In the genomic region with DNA sequence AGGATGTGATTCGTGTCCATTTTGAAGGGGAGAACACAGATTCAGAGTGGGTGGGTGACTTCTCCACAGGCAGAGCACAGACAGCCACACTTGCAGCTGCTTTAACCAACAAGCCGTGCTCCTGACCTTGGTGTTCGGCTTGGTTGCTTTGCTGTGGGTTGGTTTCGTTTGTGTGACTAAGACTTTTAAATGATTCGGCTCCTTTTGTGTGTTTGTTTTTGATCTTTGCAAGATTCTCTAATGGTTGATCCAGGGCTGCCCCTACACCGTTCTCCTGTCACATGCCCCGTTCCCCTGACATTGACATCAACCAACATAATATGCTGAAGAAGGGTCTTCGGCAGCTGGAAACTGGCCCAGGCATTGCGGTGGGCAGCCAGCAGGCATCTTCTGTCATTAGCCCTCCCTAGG, we compare ENCODE assay signal across 8 cellular contexts.
A peak's percentile ranks its signal among the peaks of the same experiment; 100 is the strongest.
DNase-seq lines count a peak whose midpoint lies in the region; ATAC-seq and TF ChIP-seq lines count a peak whose summit lies in the region.

No MANE protein-coding gene starts in this region.

- intact Hi-C loops in aorta (cut with DNase I), result loop anchor here in 1 of 2 donors (10.0 kb wide), 1 partner anchor 225 kb away; no protein-coding TSS in a partner anchor

- H3K9me3 Mint-ChIP-seq in osteocyte (ENCODE audit: unreplicated experiment), result no peaks in the 10 kb centered on the region
- no peaks in the 10 kb centered on the region for H3K9me3 Mint-ChIP-seq in natural killer cell treated with Interleukin-12 subunit alpha and Interleukin-12 subunit beta and Interleukin-15 and Interleukin-18, amount 100 ng/mL, for 72 hours

- peaks cover 51% of the 10 kb centered on the region for H3K4me1 Mint-ChIP-seq in osteocyte (ENCODE audit: unreplicated experiment)
- H3K4me1 Mint-ChIP-seq in natural killer cell treated with Interleukin-12 subunit alpha and Interleukin-12 subunit beta and Interleukin-15 and Interleukin-18, amount 100 ng/mL, for 72 hours (ENCODE audit: low read depth in 2 of 2), result peaks cover 0 to 5% of the 10 kb centered on the region in 2 donors

- H3K27me3 ChIP-seq in SJCRH30, result no peaks in the 10 kb centered on the region
- no peaks in the 10 kb centered on the region for H3K27me3 ChIP-seq in aorta (ENCODE audit: control insufficient read depth in 1 of 2, insufficient read depth in 2 of 2, low read length in 1 of 2)

- H3K27ac ChIP-seq in SJCRH30 (no peak overlapping the region), aorta (ENCODE audit: low read depth in 1 of 2, low read length in 2 of 2) (no peak overlapping the region)

- H3K4me1 ChIP-seq in SJCRH30 (peaks cover 2% of the 10 kb centered on the region; the same call in 1 of the 2 replicates), aorta (ENCODE audit: control insufficient read depth in 1 of 2, insufficient read depth in 2 of 2, low read length in 2 of 2) (no peaks in the 10 kb centered on the region)

- no peak for TF ChIP-seq POLR2A in GM18505 (IDR thresholded peaks at IDR 0.05; ENCODE audit: borderline replicate concordance, extremely low read depth, insufficient read depth, insufficient read length)

- 74 to 85% methylated on average over 9 of the region's 9 CpGs for WGBS in aorta, 2 donors

- no peaks in the 10 kb centered on the region for H3K27me3 Mint-ChIP-seq in osteocyte (ENCODE audit: unreplicated experiment)
- H3K27me3 Mint-ChIP-seq in natural killer cell treated with Interleukin-12 subunit alpha and Interleukin-12 subunit beta and Interleukin-15 and Interleukin-18, amount 100 ng/mL, for 72 hours, result peaks cover 0 to 21% of the 10 kb centered on the region in 2 donors

- H3K9me3 ChIP-seq in SJCRH30 (replicated peaks) (no peaks in the 10 kb centered on the region), aorta (ENCODE audit: control insufficient read depth, low read length) (no peaks in the 10 kb centered on the region)

- H3K27ac Mint-ChIP-seq in osteocyte (ENCODE audit: unreplicated experiment), result peak overlapping the region; percentile 58
- H3K27ac Mint-ChIP-seq in natural killer cell treated with Interleukin-12 subunit alpha and Interleukin-12 subunit beta and Interleukin-15 and Interleukin-18, amount 100 ng/mL, for 72 hours, result no peak overlapping the region

- no peak for TF ChIP-seq CTCF in osteocyte (IDR thresholded peaks at IDR 0.05)

- no peaks in the 10 kb centered on the region for H3K36me3 Mint-ChIP-seq in osteocyte (ENCODE audit: unreplicated experiment)
- H3K36me3 Mint-ChIP-seq in natural killer cell treated with Interleukin-12 subunit alpha and Interleukin-12 subunit beta and Interleukin-15 and Interleukin-18, amount 100 ng/mL, for 72 hours, result no peaks in the 10 kb centered on the region

- H3K36me3 ChIP-seq in SJCRH30 (no peaks in the 10 kb centered on the region), aorta (ENCODE audit: control insufficient read depth in 1 of 2, insufficient read depth in 2 of 2, low read length in 1 of 2) (no peaks in the 10 kb centered on the region)

- DNase-seq in H4 (ENCODE audit: low spot score) (peak; percentile 32), SJCRH30 (peak; percentile 32 to 56), osteocyte (ENCODE audit: extremely low spot score, unreplicated experiment) (no peak), aorta (no peak), NCI-H2107 (lab: John Stamatoyannopoulos, UW) (no peak)
- no peak for DNase-seq in natural killer cell treated with Interleukin-12 subunit alpha and Interleukin-12 subunit beta and Interleukin-15 and Interleukin-18, amount 100 ng/mL, for 72 hours (ENCODE audit: low spot score)

- peak overlapping the region; percentile 30 for H3K4me3 ChIP-seq in SJCRH30
- no peak overlapping the region for H3K4me3 ChIP-seq in aorta (ENCODE audit: low read length in 2 of 2)

- no peak overlapping the region for H3K4me3 Mint-ChIP-seq in osteocyte (ENCODE audit: unreplicated experiment)
- H3K4me3 Mint-ChIP-seq in natural killer cell treated with Interleukin-12 subunit alpha and Interleukin-12 subunit beta and Interleukin-15 and Interleukin-18, amount 100 ng/mL, for 72 hours, result no peak overlapping the region

- ATAC-seq in GM18505 (IDR thresholded peaks at IDR 0.05; ENCODE audit: unreplicated experiment), result peak; percentile 84
- no peak for ATAC-seq in aorta (ENCODE audit: low FRiP score)
- ATAC-seq in GM18858 (IDR thresholded peaks at IDR 0.05; ENCODE audit: unreplicated experiment), result no peak
- ATAC-seq in natural killer cell treated with Interleukin-12 subunit alpha and Interleukin-12 subunit beta and Interleukin-15 and Interleukin-18, amount 100 ng/mL, for 72 hours, result no peak

Comparison
In these comparisons a context has a peak if more than half of its experiments do, and no peak if none do; other contexts are left out.
1. DNase-seq: peak in H4 (single experiment) and SJCRH30 (2 of 2); none in osteocyte (single experiment), aorta (0 of 2), natural killer cell treated with Interleukin-12 subunit alpha and Interleukin-12 subunit beta and Interleukin-15 and Interleukin-18, amount 100 ng/mL, for 72 hours (single experiment) and NCI-H2107 (single experiment).